In the genomic region with DNA sequence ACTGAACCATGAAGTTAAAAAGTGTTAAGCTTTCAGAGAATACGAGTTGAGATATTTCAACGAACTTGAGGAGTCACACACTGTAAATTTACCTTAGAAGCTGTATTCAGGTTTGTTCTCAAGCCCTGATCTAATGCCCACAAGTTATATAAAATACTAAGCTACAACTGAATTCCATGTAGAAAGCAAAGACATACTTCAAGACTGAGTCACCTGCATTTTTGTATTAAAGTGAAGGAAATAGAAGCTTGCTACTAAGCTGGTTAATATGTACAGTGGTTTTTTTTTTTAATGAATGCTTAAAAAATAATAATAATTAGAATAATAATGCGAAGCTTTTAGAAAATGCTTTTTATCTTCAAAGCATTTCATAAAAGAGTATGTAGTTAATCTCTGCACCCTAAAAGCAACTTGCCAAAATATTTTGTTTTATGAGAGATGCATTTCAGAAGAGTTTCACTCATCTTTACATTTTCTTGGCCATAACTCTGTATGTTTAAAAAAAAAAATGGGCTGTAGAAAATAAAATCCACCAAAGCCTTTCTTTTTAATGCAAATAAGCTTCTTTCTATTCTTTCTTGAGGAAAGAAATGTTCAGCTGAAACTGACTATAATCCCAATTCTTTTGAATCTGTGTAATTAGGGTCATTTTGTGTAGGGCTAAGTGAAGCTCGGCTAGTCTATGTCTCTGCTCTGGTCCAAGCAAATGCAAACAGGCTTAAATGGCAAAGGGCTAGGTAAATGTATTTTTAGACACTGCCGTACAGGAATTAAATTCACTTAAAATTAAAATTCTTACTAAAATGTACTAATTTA, we compare ENCODE assay signal across 16 cellular contexts.
DNase-seq lines count a peak whose midpoint lies in the region; ATAC-seq and TF ChIP-seq lines count a peak whose summit lies in the region.
"Had no signal": no experiment of that assay in that cellular context is flagged by ENCODE, and none has a peak within 500 bp of the region (broad histone marks: within the 10 kb centered on the region; RNA-seq: fewer than 3 reads in every experiment).

No MANE protein-coding gene starts in this region.

- peak overlapping the region; percentile 67 for H3K27ac ChIP-seq in smooth muscle cell (ENCODE audit: low read depth)
- H3K27ac ChIP-seq: heart right ventricle, skin epidermis, testis, VCaP had no signal

- H3K9me3 ChIP-seq in HAP-1 (no peaks in the 10 kb centered on the region; the same call in 1 of the 2 replicates), smooth muscle cell (replicated peaks; ENCODE audit: low read depth) (no peaks in the 10 kb centered on the region)
- H3K9me3 ChIP-seq: heart right ventricle, testis had no signal

- peak overlapping the region; percentile 10 for H3K4me3 ChIP-seq in HAP-1
- H3K4me3 ChIP-seq in astrocyte of the cerebellum (ENCODE audit: low read depth, low read length): no peak overlapping the region
- H3K4me3 ChIP-seq in smooth muscle cell: no peak overlapping the region
- H3K4me3 ChIP-seq: heart right ventricle, skin epidermis, testis had no signal

- DNase-seq in HAP-1 (ENCODE audit: low spot score in 2 of 2) (peak; percentile 48 to 97), astrocyte of the cerebellum (ENCODE audit: low read depth) (peak; percentile 52), glomerular endothelial cell (ENCODE audit: extremely low read depth, low read depth, low spot score) (peak; percentile 34), smooth muscle cell (lab: John Stamatoyannopoulos, UW; ENCODE audit: unreplicated experiment) (no peak), cerebellar cortex (ENCODE audit: low spot score) (no peak), middle frontal gyrus (ENCODE audit: extremely low spot score, low spot score) (no peak)
- DNase-seq: activated naive CD8-positive, alpha-beta T cell treated with anti-CD3 and anti-CD28 coated beads, Interleukin-2, amount 50 U/mL, for 24 hours; effector CD4-positive, alpha-beta T cell; heart right ventricle; NCI-H2029 treated with DMSO at 0.1 percent for 48 hours; nephron progenitor cell had no signal

- H3K27ac Mint-ChIP-seq in stimulated activated memory B cell treated with anti-CD40 and anti-IgM and Interleukin-4, amounts not matched to agents 10 μg/mL and 1 μg/mL and 100 μg/mL, for 72 hours: no peak overlapping the region
- H3K27ac Mint-ChIP-seq: activated naive CD8-positive, alpha-beta T cell treated with anti-CD3 and anti-CD28 coated beads, Interleukin-2, amount 50 U/mL, for 24 hours had no signal

- no peak for ATAC-seq in GM19455 (IDR thresholded peaks at IDR 0.05; ENCODE audit: unreplicated experiment)
- no peak for ATAC-seq in stimulated activated memory B cell treated with anti-CD40 and anti-IgM and Interleukin-4, amounts not matched to agents 10 μg/mL and 1 μg/mL and 100 μg/mL, for 72 hours
- ATAC-seq: activated naive CD8-positive, alpha-beta T cell treated with anti-CD3 and anti-CD28 coated beads, Interleukin-2, amount 50 U/mL, for 24 hours; heart right ventricle had no signal

- H2AFZ ChIP-seq in smooth muscle cell (ENCODE audit: low read depth): peak overlapping the region; percentile 90

- in situ Hi-C loops in HAP-1 (cut with MboI; ENCODE audit: low sequenced_read_pairs): no loop called here
- in situ Hi-C loops in astrocyte of the cerebellum (cut with HindIII; ENCODE audit: low sequenced_read_pairs): no loop called here

- H3K4me3 Mint-ChIP-seq in stimulated activated memory B cell treated with anti-CD40 and anti-IgM and Interleukin-4, amounts not matched to agents 10 μg/mL and 1 μg/mL and 100 μg/mL, for 72 hours: no peak overlapping the region
- H3K4me3 Mint-ChIP-seq: activated naive CD8-positive, alpha-beta T cell treated with anti-CD3 and anti-CD28 coated beads, Interleukin-2, amount 50 U/mL, for 24 hours; nephron progenitor cell had no signal

- WGBS in smooth muscle cell (ENCODE audit: low lambda C conversion rate): 73% methylated on average over 5 of the region's 5 CpGs

- H3K36me3 ChIP-seq in HAP-1 (replicated peaks): no peaks in the 10 kb centered on the region
- H3K36me3 ChIP-seq in smooth muscle cell (ENCODE audit: low read depth): no peaks in the 10 kb centered on the region
- H3K36me3 ChIP-seq: heart right ventricle had no signal

- H3K4me1 ChIP-seq in HAP-1 (peaks cover 27% of the 10 kb centered on the region), smooth muscle cell (ENCODE audit: low read depth) (peaks cover 27% of the 10 kb centered on the region)
- H3K4me1 ChIP-seq: heart right ventricle, testis had no signal

- H3K4me1 Mint-ChIP-seq in stimulated activated memory B cell treated with anti-CD40 and anti-IgM and Interleukin-4, amounts not matched to agents 10 μg/mL and 1 μg/mL and 100 μg/mL, for 72 hours: no peaks in the 10 kb centered on the region
- H3K4me1 Mint-ChIP-seq: activated naive CD8-positive, alpha-beta T cell treated with anti-CD3 and anti-CD28 coated beads, Interleukin-2, amount 50 U/mL, for 24 hours had no signal

- H3K27me3 ChIP-seq in HAP-1 (ENCODE audit: low read depth) (no peaks in the 10 kb centered on the region), smooth muscle cell (ENCODE audit: low read depth) (no peaks in the 10 kb centered on the region)
- H3K27me3 ChIP-seq: heart right ventricle, testis had no signal

- no peaks in the 10 kb centered on the region for H4K20me1 ChIP-seq in smooth muscle cell (ENCODE audit: low read depth)

- H3K79me2 ChIP-seq in smooth muscle cell (ENCODE audit: low read depth): no peaks in the 10 kb centered on the region

- no peaks in the 10 kb centered on the region for H3F3A ChIP-seq in smooth muscle cell (ENCODE audit: low read depth)

- H3K36me3 Mint-ChIP-seq in stimulated activated memory B cell treated with anti-CD40 and anti-IgM and Interleukin-4, amounts not matched to agents 10 μg/mL and 1 μg/mL and 100 μg/mL, for 72 hours: no peaks in the 10 kb centered on the region

- H3K4me2 ChIP-seq in smooth muscle cell: peak overlapping the region; percentile 72

- no peak overlapping the region for H3K9ac ChIP-seq in smooth muscle cell (ENCODE audit: low read depth)

- H3K27me3 Mint-ChIP-seq in stimulated activated memory B cell treated with anti-CD40 and anti-IgM and Interleukin-4, amounts not matched to agents 10 μg/mL and 1 μg/mL and 100 μg/mL, for 72 hours: no peaks in the 10 kb centered on the region
- H3K27me3 Mint-ChIP-seq: activated naive CD8-positive, alpha-beta T cell treated with anti-CD3 and anti-CD28 coated beads, Interleukin-2, amount 50 U/mL, for 24 hours had no signal

- H3K9me3 Mint-ChIP-seq in stimulated activated memory B cell treated with anti-CD40 and anti-IgM and Interleukin-4, amounts not matched to agents 10 μg/mL and 1 μg/mL and 100 μg/mL, for 72 hours: peaks cover 2% of the 10 kb centered on the region
- H3K9me3 Mint-ChIP-seq: nephron progenitor cell had no signal

- TF ChIP-seq CTCF in astrocyte of the cerebellum (IDR thresholded peaks at IDR 0.05; ENCODE audit: low read depth, low read length, missing control alignments): no peak
- no peak for TF ChIP-seq CTCF in smooth muscle cell (IDR thresholded peaks at IDR 0.05; ENCODE audit: borderline replicate concordance, insufficient read depth, poor library complexity, severe bottlenecking)

Comparison
In these comparisons a context has a peak if more than half of its experiments do, and no peak if none do; other contexts are left out.
1. DNase-seq: peak in HAP-1 (2 of 2), astrocyte of the cerebellum (single experiment) and glomerular endothelial cell (single experiment); none in smooth muscle cell (single experiment), cerebellar cortex (single experiment) and middle frontal gyrus (single experiment).